6 cellular contexts compared by ENCODE assay signal in the genomic region with DNA sequence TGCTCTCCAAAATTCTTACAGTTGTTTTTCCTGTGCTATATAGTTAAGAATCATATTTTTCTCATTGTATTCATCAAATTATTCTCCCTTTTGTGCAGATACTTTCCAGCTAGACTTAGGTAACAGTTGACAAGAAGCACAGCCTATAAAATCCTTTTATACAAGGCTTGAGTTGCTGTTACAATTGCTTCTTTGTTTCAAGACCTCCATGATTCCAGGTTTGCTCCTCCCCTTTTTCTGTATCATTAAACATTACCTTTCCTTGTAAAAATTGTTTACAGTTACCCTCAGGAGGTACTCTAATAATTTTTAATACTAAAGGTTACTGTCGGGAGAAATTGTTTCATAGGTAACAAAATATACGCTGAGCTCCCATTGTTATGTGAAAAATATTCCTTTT.
"Had no signal": no experiment of that assay in that cellular context is flagged by ENCODE, and none has a peak within 500 bp of the region (broad histone marks: within the 10 kb centered on the region; RNA-seq: fewer than 3 reads in every experiment).

No MANE protein-coding gene starts in this region.

- H3K9ac ChIP-seq: GM23248 had no signal

- H3K9me3 ChIP-seq: HAP-1 had no signal

- ATAC-seq: HepG2 had no signal

- FAIRE-seq: HepG2 had no signal

- H3K4me3 ChIP-seq: GM23248, HAP-1 had no signal

- H3K36me3 ChIP-seq: HAP-1 had no signal

- DNase-seq: GM23248, GOT3, H7, KBM-7 had no signal

- H2AFZ ChIP-seq: GM23248 had no signal

- H3K4me1 ChIP-seq: HAP-1 had no signal

- H3K27ac ChIP-seq: GM23248 had no signal
